In genomic region chr11:47269002-47269828, GRCh38 we compare ENCODE assay signal across 8 cellular contexts. TPM values are rescaled to one million over a fixed set of nuclear protein-coding genes. Genes with fewer than 3 reads are reported as not detected.
A peak's percentile ranks its signal among the peaks of the same experiment; 100 is the strongest.
DNase-seq lines count a peak whose midpoint lies in the region; ATAC-seq and TF ChIP-seq lines count a peak whose summit lies in the region.

No MANE protein-coding gene starts in this region.

- H3K4me1 Mint-ChIP-seq in activated CD4-positive, alpha-beta memory T cell treated with anti-CD3 and anti-CD28 coated beads for 36 hours (ENCODE audit: low read depth), result peaks cover 44% of the 10 kb centered on the region

- WGBS in lower leg skin, 2 donors, result 1 to 2% methylated on average over 33 to 50 of the region's 52 CpGs

- intact Hi-C loops in activated CD4-positive, alpha-beta memory T cell treated with anti-CD3 and anti-CD28 coated beads for 36 hours (cut with micrococcal nuclease), result loop anchor here (1.0 kb wide), 5 partner anchors 21 to 157 kb away; partner anchors contain the start of genes ACP2, DDB2, PSMC3 and SLC39A13
- intact Hi-C loops in lower leg skin (cut with DNase I; ENCODE audit: low total_unique reads), result loop anchor here (5.0 kb wide), 1 partner anchor 87 kb away; no protein-coding TSS in a partner anchor

- no peaks in the 10 kb centered on the region for H3K27me3 Mint-ChIP-seq in activated CD4-positive, alpha-beta memory T cell treated with anti-CD3 and anti-CD28 coated beads for 36 hours

- CTCF ChIA-PET in activated CD4-positive, alpha-beta memory T cell treated with anti-CD3 and anti-CD28 coated beads for 36 hours (lab: Charles Lee), result interaction anchor here (1.4 to 2.7 kb wide), 2 partner anchors 10 to 20 kb away, joined by 10 read pairs; partner anchors contain the start of gene ACP2

- DNase-seq in NCI-H748 treated with DMSO at 0.1 percent for 48 hours (lab: John Stamatoyannopoulos, UW) (peak; percentile 79), dermis microvascular lymphatic vessel endothelial cell (ENCODE audit: low read depth in 2 of 2) (peak; percentile 76 to 92), lower leg skin (ENCODE audit: low spot score in 2 of 2) (peak; percentile 85 to 97)
- DNase-seq in activated CD4-positive, alpha-beta memory T cell treated with anti-CD3 and anti-CD28 coated beads for 36 hours, result peak; percentile 90
- DNase-seq in stimulated activated CD4-positive, alpha-beta T cell treated with anti-CD3 and anti-CD28 coated beads, Interleukin-4, amount 100 ng/mL, for 4 hours, result peak; percentile 83 to 86

- peak overlapping the region; percentile 84 for H3K4me3 Mint-ChIP-seq in activated CD4-positive, alpha-beta memory T cell treated with anti-CD3 and anti-CD28 coated beads for 36 hours

- TF ChIP-seq CTCF in C4-2B (conservative IDR thresholded peaks at IDR 0.05), result no peak; the same call in 1 of the 2 replicates
- TF ChIP-seq CTCF in lower leg skin (IDR thresholded peaks at IDR 0.05), result no peak

- POLR2A ChIA-PET in activated CD4-positive, alpha-beta memory T cell treated with anti-CD3 and anti-CD28 coated beads for 36 hours (lab: Charles Lee), result interaction anchor here (0.9 to 2.6 kb wide), 3 partner anchors 53 to 54 kb away, joined by 3 to 20 read pairs (median 4); partner anchors contain the start of gene DDB2

- H3K27ac ChIP-seq in C4-2B, result peak overlapping the region; percentile 96

- no peaks in the 10 kb centered on the region for H3K9me3 Mint-ChIP-seq in activated CD4-positive, alpha-beta memory T cell treated with anti-CD3 and anti-CD28 coated beads for 36 hours

- TF ChIP-seq POLR2A in lower leg skin (IDR thresholded peaks at IDR 0.05), result no peak

- peaks cover 4% of the 10 kb centered on the region for H3K36me3 Mint-ChIP-seq in activated CD4-positive, alpha-beta memory T cell treated with anti-CD3 and anti-CD28 coated beads for 36 hours

- peak overlapping the region; percentile 99 for H3K27ac Mint-ChIP-seq in activated CD4-positive, alpha-beta memory T cell treated with anti-CD3 and anti-CD28 coated beads for 36 hours

- peak overlapping the region; percentile 72 for H3K4me3 ChIP-seq in lower leg skin (ENCODE audit: low read depth, poor library complexity, severe bottlenecking)

- ATAC-seq in GM19438 (IDR thresholded peaks at IDR 0.05; ENCODE audit: low read depth, unreplicated experiment) (peak; percentile 56), HG03558 (IDR thresholded peaks at IDR 0.05; ENCODE audit: extremely low read depth, unreplicated experiment) (peak; percentile 17)

RNA-seq across cellular contexts. Expression of gene MADD, which starts 0.7 kb away (rescaled TPM):
- 10 to 100 TPM; 58.2 to 62.1 TPM for total RNA-seq in activated CD4-positive, alpha-beta memory T cell treated with anti-CD3 and anti-CD28 coated beads for 36 hours
- total RNA-seq in dermis microvascular lymphatic vessel endothelial cell, result 15.5 and 23.3 TPM in 2 replicates
- total RNA-seq in lower leg skin, result 10 to 100 TPM; 43.2 to 65.5 (median 51.5) TPM

RNA-seq across cellular contexts. Expression of gene NR1H3, which starts 11.4 kb away (rescaled TPM):
- total RNA-seq in activated CD4-positive, alpha-beta memory T cell treated with anti-CD3 and anti-CD28 coated beads for 36 hours, result 10 to 100 TPM; 13.0 to 14.0 TPM
- total RNA-seq in dermis microvascular lymphatic vessel endothelial cell, result 30.6 and 33.0 TPM in 2 replicates
- 10 to 100 TPM; 18.5 to 34.6 (median 23.4) TPM for total RNA-seq in lower leg skin

RNA-seq across cellular contexts. Expression of gene ACP2, which starts 20.6 kb away (rescaled TPM):
- total RNA-seq in activated CD4-positive, alpha-beta memory T cell treated with anti-CD3 and anti-CD28 coated beads for 36 hours, result 10 to 100 TPM; 10.1 to 12.2 TPM
- total RNA-seq in dermis microvascular lymphatic vessel endothelial cell (23.2 and 42.6 TPM in 2 replicates), lower leg skin (10 to 100 TPM; 20.2 to 38.9 (median 21.9) TPM)

RNA-seq across cellular contexts. Expression of gene DDB2, which starts 54.4 kb away (rescaled TPM):
- total RNA-seq in activated CD4-positive, alpha-beta memory T cell treated with anti-CD3 and anti-CD28 coated beads for 36 hours, result 100 to 1,000 TPM; 194 to 198 TPM
- total RNA-seq in dermis microvascular lymphatic vessel endothelial cell (39.7 and 61.1 TPM in 2 replicates), lower leg skin (10 to 100 TPM; 53.2 to 85.7 (median 66.0) TPM)

Comparison
In these comparisons a context has a peak if more than half of its experiments do, and no peak if none do; other contexts are left out.
1. Peak in every context shown above with its lines: DNase-seq, ATAC-seq, H3K4me3 ChIP-seq and H3K27ac ChIP-seq.